In genomic region chr21:32007461-32007860, GRCh38 we compare ENCODE assay signal across 19 cellular contexts.
DNase-seq lines count a peak whose midpoint lies in the region; ATAC-seq, FAIRE-seq and TF ChIP-seq lines count a peak whose summit lies in the region.
"Had no signal": no experiment of that assay in that cellular context is flagged by ENCODE, and none has a peak within 500 bp of the region (broad histone marks: within the 10 kb centered on the region; RNA-seq: fewer than 3 reads in every experiment).

No MANE protein-coding gene starts in this region.

- no peaks in the 10 kb centered on the region for H3K4me1 ChIP-seq in SK-N-SH (ENCODE audit: control insufficient read depth in 1 of 2, insufficient read depth in 2 of 2, low read depth in 1 of 2, low read length in 1 of 2)
- H3K4me1 ChIP-seq: lower lobe of right lung, tibial nerve had no signal

- CTCF ChIA-PET in SK-N-SH (lab: Yijun Ruan, JAX), result no interaction called here

- H3K27me3 ChIP-seq in SK-N-SH (ENCODE audit: insufficient read depth), result no peaks in the 10 kb centered on the region
- H3K27me3 ChIP-seq: tibial nerve had no signal

- POLR2A ChIA-PET in SK-N-SH (lab: Yijun Ruan, JAX), result no interaction called here

- 5% methylated on average over 5 of the region's 5 CpGs for WGBS in SK-N-SH (ENCODE audit: low lambda C conversion rate)

- H3K9me2 ChIP-seq in SK-N-SH, result no peaks in the 10 kb centered on the region

- H3K79me2 ChIP-seq in SK-N-SH (ENCODE audit: insufficient read depth), result no peaks in the 10 kb centered on the region

- intact Hi-C loops in head of caudate nucleus (cut with DNase I), result no loop called here

- H3F3A ChIP-seq in SK-N-SH (replicated peaks; ENCODE audit: insufficient read depth), result peaks cover 4% of the 10 kb centered on the region

- H3K9ac ChIP-seq in SK-N-SH, result no peak overlapping the region

- no peaks in the 10 kb centered on the region for H3K36me3 ChIP-seq in SK-N-SH (replicated peaks in 1 of 2; ENCODE audit: control insufficient read depth in 1 of 2, insufficient read depth in 2 of 2, low read length in 1 of 2)
- H3K36me3 ChIP-seq: lower lobe of right lung, tibial nerve had no signal

- TF ChIP-seq RAD21 in SK-N-SH (IDR thresholded peaks at IDR 0.05; ENCODE audit: low read length), result no peak

- H3K4me2 ChIP-seq in SK-N-SH, result 0 out of 2 replicates have a peak overlapping the region, but pooled peaks have one; percentile 11

- FAIRE-seq in RCC 7860 (lab: Jason Lieb, UNC), result no peak
- FAIRE-seq: A204.1, H54 had no signal

- ATAC-seq in SK-N-SH treated with all-trans-retinoic acid at 6 μM for 48 hours (no peak), HG02623 (IDR thresholded peaks at IDR 0.05; ENCODE audit: unreplicated experiment) (no peak)
- ATAC-seq: activated T-helper 17 cell treated with anti-CD3 and anti-CD28 coated beads, Interleukin-2, amount 50 U/mL, for 72 hours; lower lobe of right lung; right cardiac atrium had no signal

- no peak for TF ChIP-seq EP300 in SK-N-SH (IDR thresholded peaks at IDR 0.05; ENCODE audit: borderline replicate concordance in 1 of 2, low read depth in 1 of 2, low read length in 1 of 2)

- peak overlapping the region in 1 of 2 experiments; percentile 47; a peak in 2 of 4 replicates for H3K27ac ChIP-seq in SK-N-SH (ENCODE audit: low read depth in 2 of 2, low read length in 1 of 2)
- H3K27ac ChIP-seq: lower lobe of right lung, tibial nerve had no signal

- H3K4me3 ChIP-seq in SK-N-SH (ENCODE audit: low read depth in 2 of 2, low read length in 1 of 2), result no peak overlapping the region
- H3K4me3 ChIP-seq: lower lobe of right lung, tibial nerve had no signal

- TF ChIP-seq CTCF in SK-N-SH (IDR thresholded peaks at IDR 0.05), result no peak

- H3K9me3 ChIP-seq in SK-N-SH, result no peaks in the 10 kb centered on the region
- H3K9me3 ChIP-seq: lower lobe of right lung had no signal

- H2AFZ ChIP-seq in SK-N-SH (ENCODE audit: low read depth), result 0 out of 2 replicates have a peak overlapping the region, but pooled peaks have one; percentile 6

- DNase-seq in SK-N-SH (no peak), RCC 7860 (ENCODE audit: low spot score) (peak; percentile 18), fibroblast of peridontal ligament (ENCODE audit: extremely low read depth) (peak; percentile 71), SK-N-DZ (ENCODE audit: low spot score) (no peak), head of caudate nucleus (no peak), NCI-H82 treated with DMSO at 0.1 percent for 48 hours (lab: John Stamatoyannopoulos, UW; ENCODE audit: unreplicated experiment) (no peak)
- DNase-seq: activated CD4-positive, alpha-beta memory T cell treated with anti-CD3 and anti-CD28 coated beads for 36 hours; dermis blood vessel endothelial cell; lower lobe of right lung; NCI-H2029; NCI-H82; right cardiac atrium; stimulated activated CD4-positive, alpha-beta T cell treated with anti-CD3 and anti-CD28 coated beads, Interleukin-4, amount 100 ng/mL, for 1 hour had no signal

- H4K20me1 ChIP-seq in SK-N-SH (ENCODE audit: insufficient read depth), result no peaks in the 10 kb centered on the region

TF ChIP-seq in SK-N-SH, 30 proteins besides CTCF, POLR2A, EP300 and RAD21 (continues in another document):
- no peak for TF ChIP-seq RCOR1 (IDR thresholded peaks at IDR 0.05; ENCODE audit: low read length)
- no peak for TF ChIP-seq MEF2A (IDR thresholded peaks at IDR 0.05; ENCODE audit: borderline replicate concordance, low read depth)
- no peak for TF ChIP-seq GABPA (IDR thresholded peaks at IDR 0.05; ENCODE audit: low read depth)
- TF ChIP-seq PBX3 (IDR thresholded peaks at IDR 0.05), result peak; percentile 47; the same call in 1 of the 2 replicates
- TF ChIP-seq ZBTB33 (IDR thresholded peaks at IDR 0.05; ENCODE audit: borderline replicate concordance, low read depth), result no peak
- TF ChIP-seq FOSL2 (IDR thresholded peaks at IDR 0.05; ENCODE audit: borderline replicate concordance, low read depth), result peak; percentile 27; the same call in 1 of the 2 replicates
- TF ChIP-seq CHD2 (IDR thresholded peaks at IDR 0.05; ENCODE audit: low read length, partially characterized antibody), result no peak
- TF ChIP-seq TAF1 (IDR thresholded peaks at IDR 0.05; ENCODE audit: borderline replicate concordance, low read depth, low read length), result no peak
- TF ChIP-seq EZH2phosphoT487 (IDR thresholded peaks at IDR 0.05; ENCODE audit: borderline replicate concordance, low read depth), result no peak
- no peak for TF ChIP-seq SMC3 (IDR thresholded peaks at IDR 0.05; ENCODE audit: low read depth, low read length)
- no peak for TF ChIP-seq RFX5 (IDR thresholded peaks at IDR 0.05; ENCODE audit: low read length)

TF ChIP-seq in SK-N-SH treated with all-trans-retinoic acid at 6 μM for 48 hours, 23 proteins besides CTCF, POLR2A, EP300 and RAD21:
- TF ChIP-seq PATZ1 (CRISPR knock-in tag; IDR thresholded peaks at IDR 0.05; ENCODE audit: borderline replicate concordance), result no peak
- no peak for TF ChIP-seq CREB5 (CRISPR knock-in tag; IDR thresholded peaks at IDR 0.05; ENCODE audit: low read depth)
- no peak for TF ChIP-seq BACH2 (CRISPR knock-in tag; IDR thresholded peaks at IDR 0.05; ENCODE audit: borderline replicate concordance)
- no peak for TF ChIP-seq CSRNP3 (CRISPR knock-in tag; IDR thresholded peaks at IDR 0.05)
- TF ChIP-seq ZNF565 (CRISPR knock-in tag; conservative IDR thresholded peaks at IDR 0.05; ENCODE audit: low read depth), result no peak
- TF ChIP-seq CSDC2 (CRISPR knock-in tag; IDR thresholded peaks at IDR 0.05), result no peak
- TF ChIP-seq ZC3H10 (CRISPR knock-in tag; IDR thresholded peaks at IDR 0.05), result no peak

Comparison
In these comparisons a context has a peak if more than half of its experiments do, and no peak if none do; other contexts are left out.
1. DNase-seq: peak in RCC 7860 (single experiment) and fibroblast of peridontal ligament (single experiment); none in SK-N-SH (single experiment), SK-N-DZ (single experiment), head of caudate nucleus (0 of 42) and NCI-H82 treated with DMSO at 0.1 percent for 48 hours (single experiment).